ENCODE assay signal across 8 cellular contexts in the genomic region with DNA sequence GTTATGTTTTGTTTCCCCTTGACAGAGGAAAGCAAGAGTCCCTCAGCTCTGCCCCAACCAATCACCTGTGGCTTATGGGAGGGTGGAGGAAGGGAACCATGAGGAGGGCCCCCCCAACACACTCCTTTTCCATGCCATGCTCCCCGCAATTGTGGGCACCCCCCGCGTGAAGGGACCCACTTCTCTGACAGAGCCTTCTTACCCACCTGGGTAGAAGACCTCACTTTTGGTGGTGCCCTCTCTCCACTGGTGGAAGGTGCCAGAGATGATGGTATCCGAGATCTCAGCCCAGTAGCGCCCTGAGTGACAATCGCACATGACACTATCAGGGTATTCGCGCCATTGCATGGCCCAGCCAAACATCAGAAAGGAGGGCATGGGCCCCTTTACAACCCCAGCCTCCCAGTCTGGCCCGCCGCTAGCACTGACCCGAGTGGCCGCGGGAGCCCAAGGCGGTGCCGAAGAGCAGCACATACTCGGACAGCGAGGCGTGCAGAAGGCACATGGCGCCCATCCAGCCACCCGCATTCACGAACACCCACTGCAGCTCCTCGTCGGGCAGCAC. TPM values are rescaled to one million over a fixed set of nuclear protein-coding genes. Genes with fewer than 3 reads are reported as not detected.
DNase-seq lines count a peak whose midpoint lies in the region; ATAC-seq and TF ChIP-seq lines count a peak whose summit lies in the region.

No MANE protein-coding gene starts in this region.

- H3K27ac ChIP-seq in heart left ventricle (peak overlapping the region; percentile 41 to 93 (median 86)), RWPE1 (peak overlapping the region; percentile 79), endodermal cell (ENCODE audit: low read depth, low read length) (no peak overlapping the region), neural cell (ENCODE audit: low read length) (peak overlapping the region; percentile 59)

- ATAC-seq in heart left ventricle (peak in 1 of 4 donors; percentile 1), HG03432 (IDR thresholded peaks at IDR 0.05; ENCODE audit: unreplicated experiment) (no peak), GM19467 (IDR thresholded peaks at IDR 0.05; ENCODE audit: unreplicated experiment) (no peak)

- H3K36me3 ChIP-seq in heart left ventricle (peaks cover 0 to 8% (median 0%) of the 10 kb centered on the region in 9 donors), endodermal cell (ENCODE audit: control insufficient read depth, insufficient read depth, low read length) (no peaks in the 10 kb centered on the region), neural cell (ENCODE audit: insufficient read depth, low read length) (no peaks in the 10 kb centered on the region)

- peaks cover 22% of the 10 kb centered on the region for H3K27me3 Mint-ChIP-seq in endodermal cell (ENCODE audit: insufficient read depth)

- no peak overlapping the region for H3K27ac Mint-ChIP-seq in endodermal cell

- peak overlapping the region; percentile 33 for H2AFZ ChIP-seq in neural cell (ENCODE audit: low read depth, low read length)

- no peak for TF ChIP-seq EP300 in neural cell (conservative IDR thresholded peaks at IDR 0.05; ENCODE audit: poor library complexity, severe bottlenecking)

- H3K4me1 Mint-ChIP-seq in endodermal cell = peaks cover 18% of the 10 kb centered on the region

- H3K9ac ChIP-seq in endodermal cell (ENCODE audit: extremely low read depth, low read length, poor library complexity, severe bottlenecking) = peak overlapping the region; percentile 6
- peak overlapping the region; percentile 75 for H3K9ac ChIP-seq in neural cell (ENCODE audit: low read length)

- H4K20me1 ChIP-seq in neural cell (ENCODE audit: insufficient read depth) = no peaks in the 10 kb centered on the region

- H3K4me1 ChIP-seq in heart left ventricle = peaks cover 0 to 27% (median 19%) of the 10 kb centered on the region in 12 donors
- no peaks in the 10 kb centered on the region for H3K4me1 ChIP-seq in endodermal cell (ENCODE audit: control insufficient read depth, insufficient read depth, low read length)

- TF ChIP-seq CTCF in heart left ventricle (IDR thresholded peaks at IDR 0.05) (no peak), RWPE1 (conservative IDR thresholded peaks at IDR 0.05; ENCODE audit: low read depth) (no peak), endodermal cell (conservative IDR thresholded peaks at IDR 0.05) (no peak), neural cell (IDR thresholded peaks at IDR 0.05; ENCODE audit: poor library complexity, severe bottlenecking) (no peak)

- H3K9me3 Mint-ChIP-seq in endodermal cell = no peaks in the 10 kb centered on the region

- no peaks in the 10 kb centered on the region for H3K27me3 ChIP-seq in heart left ventricle
- H3K27me3 ChIP-seq in endodermal cell (ENCODE audit: control insufficient read depth, insufficient read depth, low read length, poor library complexity, severe bottlenecking) = peaks cover 6% of the 10 kb centered on the region
- no peaks in the 10 kb centered on the region for H3K27me3 ChIP-seq in neural cell (ENCODE audit: insufficient read depth, low read depth, low read length)

- WGBS in heart left ventricle, 4 donors = 5 to 9% (median 8%) methylated on average over 18 to 23 of the region's 23 CpGs
- 26 to 34% methylated on average over 14 to 23 of the region's 23 CpGs for WGBS in endodermal cell (ENCODE audit: insufficient coverage in 1 of 2, insufficient read length in 1 of 2), 2 experiments

- DNase-seq in heart left ventricle (peak in 1 of 5 donors; percentile 56), cardiac septum (ENCODE audit: low spot score) (no peak), RWPE1 (ENCODE audit: low spot score) (peak; percentile 51), endodermal cell (no peak), 8988T (no peak)

- TF ChIP-seq RAD21 in neural cell (conservative IDR thresholded peaks at IDR 0.05) = no peak

- H3K4me2 ChIP-seq in neural cell (ENCODE audit: low read length) = peak overlapping the region; percentile 94

- intact Hi-C loops in heart left ventricle (cut with DNase I) = no loop called here
- intact Hi-C loops in cardiac septum (cut with DNase I) = no loop called here

- H3K36me3 Mint-ChIP-seq in endodermal cell (ENCODE audit: low read depth) = peaks cover 11% of the 10 kb centered on the region

- TF ChIP-seq POLR2A in heart left ventricle (IDR thresholded peaks at IDR 0.05) = no peak

- H3K79me2 ChIP-seq in neural cell (replicated peaks; ENCODE audit: insufficient read depth, low read length) = peaks cover 6% of the 10 kb centered on the region

- peak overlapping the region; percentile 69 for H3K4me3 Mint-ChIP-seq in endodermal cell

- H3K4me3 ChIP-seq in heart left ventricle (peak overlapping the region; percentile 39 to 83 (median 74)), endodermal cell (ENCODE audit: low read length) (peak overlapping the region; percentile 84), neural cell (ENCODE audit: low read length) (peak overlapping the region; percentile 93)

- POLR2A ChIA-PET in RWPE1 (lab: Yijun Ruan, JAX; ENCODE audit: low non-redundant PET) = interaction anchor here (0.6 to 0.9 kb wide), 2 partner anchors 14 to 814 kb away, joined by 3 read pairs; no protein-coding TSS in a partner anchor

- no peaks in the 10 kb centered on the region for H3K9me2 ChIP-seq in neural cell (ENCODE audit: insufficient read depth, low read length)

- no peaks in the 10 kb centered on the region for H3F3A ChIP-seq in neural cell (ENCODE audit: insufficient read depth, low read length, poor library complexity, severe bottlenecking)

- H3K9me3 ChIP-seq in heart left ventricle (no peaks in the 10 kb centered on the region), endodermal cell (ENCODE audit: control insufficient read depth, low read length) (no peaks in the 10 kb centered on the region), neural cell (ENCODE audit: low read length) (no peaks in the 10 kb centered on the region)

- CTCF ChIA-PET in RWPE1 (lab: Yijun Ruan, JAX) = interaction anchor here (0.6 to 1.7 kb wide), 3 partner anchors 33 to 717 kb away, joined by 3 to 5 read pairs (median 3); no protein-coding TSS in a partner anchor

TF ChIP-seq in neural cell, 6 proteins besides CTCF, POLR2A, EP300 and RAD21:
- peak; percentile 96 for TF ChIP-seq MXI1 (conservative IDR thresholded peaks at IDR 0.05; ENCODE audit: poor library complexity, severe bottlenecking)
- TF ChIP-seq POLR2AphosphoS5 (IDR thresholded peaks at IDR 0.05) = no peak

RNA-seq across cellular contexts. Expression of gene SIGMAR1, which starts 0.7 kb away (rescaled TPM):
- 10 to 100 TPM; 17.0 to 40.8 (median 24.9) TPM for total RNA-seq in heart left ventricle
- 10 to 100 TPM; 21.1 to 55.3 TPM for polyA plus RNA-seq in heart left ventricle
- 25.8 TPM for total RNA-seq in cardiac septum
- total RNA-seq in endodermal cell = 10 to 100 TPM; 49.1 to 49.4 TPM
- polyA plus RNA-seq in endodermal cell (2013, experiment 1 of 2) = 84.6 TPM
- polyA plus RNA-seq in endodermal cell (2013, experiment 2 of 2) = 74.7 TPM
- polyA plus RNA-seq in neural cell = 50.2 and 52.5 TPM in 2 replicates
- polyA minus RNA-seq in neural cell = 32.2 and 51.4 TPM in 2 replicates

RNA-seq across cellular contexts. Expression of gene ARID3C, which starts 8.0 kb away (rescaled TPM):
- under 1 TPM in 1 of 9 donors, not detected in 8; 0.20 TPM for total RNA-seq in heart left ventricle
- not detected for polyA plus RNA-seq in heart left ventricle
- total RNA-seq in cardiac septum = not detected
- total RNA-seq in endodermal cell = under 1 TPM; 0.31 to 0.80 TPM
- polyA plus RNA-seq in endodermal cell (2013, experiment 1 of 2) = 0.14 TPM
- 0.83 TPM for polyA plus RNA-seq in endodermal cell (2013, experiment 2 of 2)
- polyA plus RNA-seq in neural cell = 2.1 and 2.8 TPM in 2 replicates
- not detected in 2 replicates for polyA minus RNA-seq in neural cell

RNA-seq across cellular contexts. Expression of gene GALT, which starts 9.6 kb away (rescaled TPM):
- total RNA-seq in heart left ventricle = 10 to 100 TPM; 33.2 to 67.9 (median 41.2) TPM
- polyA plus RNA-seq in heart left ventricle = 10 to 100 TPM; 16.8 to 44.5 TPM
- 42.4 TPM for total RNA-seq in cardiac septum
- total RNA-seq in endodermal cell = 10 to 100 TPM; 44.3 to 49.3 TPM
- polyA plus RNA-seq in endodermal cell (2013, experiment 1 of 2) = 59.2 TPM
- 44.1 TPM for polyA plus RNA-seq in endodermal cell (2013, experiment 2 of 2)
- polyA plus RNA-seq in neural cell = 116 and 182 TPM in 2 replicates
- 85.3 and 106 TPM in 2 replicates for polyA minus RNA-seq in neural cell

RNA-seq across cellular contexts. Expression of gene IL11RA, which starts 15.1 kb away (rescaled TPM):
- 100 to 1,000 TPM in 1 of 9 donors, 10 to 100 TPM in 8; 32.4 to 113 (median 50.1) TPM for total RNA-seq in heart left ventricle
- 10 to 100 TPM; 20.8 to 23.3 TPM for polyA plus RNA-seq in heart left ventricle
- 59.4 TPM for total RNA-seq in cardiac septum
- 10 to 100 TPM in 1 of 2 donors, 1 to 10 TPM in 1; 6.9 to 12.7 TPM for total RNA-seq in endodermal cell
- 26.2 TPM for polyA plus RNA-seq in endodermal cell (2013, experiment 1 of 2)
- 23.3 TPM for polyA plus RNA-seq in endodermal cell (2013, experiment 2 of 2)
- 59.1 and 98.5 TPM in 2 replicates for polyA plus RNA-seq in neural cell
- polyA minus RNA-seq in neural cell = 21.9 and 25.6 TPM in 2 replicates

RNA-seq across cellular contexts. Expression of gene DCTN3, which starts 16.6 kb away (rescaled TPM):
- total RNA-seq in heart left ventricle (100 to 1,000 TPM; 104 to 155 (median 125) TPM), cardiac septum (101 TPM), endodermal cell (10 to 100 TPM; 51.9 to 53.6 TPM)
- polyA plus RNA-seq in heart left ventricle (100 to 1,000 TPM in 1 of 2 donors, 10 to 100 TPM in 1; 73.8 to 118 TPM), neural cell (380 and 391 TPM in 2 replicates)
- polyA plus RNA-seq in endodermal cell (2013, experiment 1 of 2) = 117 TPM
- 113 TPM for polyA plus RNA-seq in endodermal cell (2013, experiment 2 of 2)
- polyA minus RNA-seq in neural cell = 133 and 140 TPM in 2 replicates
